Comparison of ENCODE assay signal across 33 cellular contexts in the genomic region with DNA sequence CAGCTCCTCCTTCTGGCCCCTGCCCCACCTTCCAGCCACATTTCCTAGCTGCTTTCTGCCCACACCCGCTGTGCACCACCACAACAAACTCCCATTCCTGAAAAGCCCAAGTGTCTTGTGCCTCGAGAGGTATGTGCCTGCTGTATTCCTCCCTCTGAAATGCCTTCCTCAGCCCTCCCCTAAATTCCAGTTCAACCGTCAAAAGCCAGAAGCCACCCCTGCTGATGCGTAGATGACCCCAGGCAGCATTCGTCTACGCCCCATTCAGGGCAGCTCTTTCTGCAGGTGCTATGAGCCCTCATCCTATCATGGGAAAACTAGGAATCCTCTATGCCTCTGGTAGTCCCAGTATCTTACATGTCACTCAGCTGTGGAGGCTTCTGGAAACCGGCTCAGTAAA.
DNase-seq lines count a peak whose midpoint lies in the region; ATAC-seq and TF ChIP-seq lines count a peak whose summit lies in the region.
"Had no signal": no experiment of that assay in that cellular context is flagged by ENCODE, and none has a peak within 500 bp of the region (broad histone marks: within the 10 kb centered on the region; RNA-seq: fewer than 3 reads in every experiment).

No MANE protein-coding gene starts in this region.

- TF ChIP-seq CTCF in cardiac muscle cell (IDR thresholded peaks at IDR 0.05; ENCODE audit: low read depth, low read length) (no peak), GM20000 (IDR thresholded peaks at IDR 0.05; ENCODE audit: extremely low read depth, missing control alignments) (no peak), RWPE1 (conservative IDR thresholded peaks at IDR 0.05; ENCODE audit: low read depth) (no peak)

- CTCF ChIA-PET in RWPE1 (lab: Yijun Ruan, JAX) = interaction anchor here (0.6 kb wide), 1 partner anchor 495 kb away, joined by 3 read pairs; no protein-coding TSS in a partner anchor

- no peaks in the 10 kb centered on the region for H3K9me3 ChIP-seq in cardiac muscle cell (ENCODE audit: low read depth)
- H3K9me3 ChIP-seq: left lung, sigmoid colon, SK-N-SH had no signal

- H3K36me3 Mint-ChIP-seq in naive thymus-derived CD8-positive, alpha-beta T cell = peaks cover 0 to 60% (median 16%) of the 10 kb centered on the region in 3 donors

- H3K4me1 ChIP-seq in cardiac muscle cell (ENCODE audit: low read depth) = peaks cover 6% of the 10 kb centered on the region

- no peak for ATAC-seq in naive thymus-derived CD8-positive, alpha-beta T cell
- no peak for ATAC-seq in HG03108 (IDR thresholded peaks at IDR 0.05; ENCODE audit: unreplicated experiment)
- ATAC-seq: activated CD4-positive, CD25-positive, alpha-beta regulatory T cell treated with anti-CD3 and anti-CD28 coated beads, Interleukin-2, amount 50 U/mL, for 24 hours; CD8-positive, alpha-beta T cell; GM12878; left lung; PC-3 had no signal

- peak overlapping the region in 2 of 10 donors; percentile 26 to 66 for H3K4me3 Mint-ChIP-seq in naive thymus-derived CD8-positive, alpha-beta T cell
- H3K4me3 Mint-ChIP-seq: activated T-helper 1 cell treated with anti-CD3 and anti-CD28 coated beads, Interleukin-12 subunit alpha, Interleukin-12 subunit beta, Interleukin-2, Interleukin-4 antibody, amounts not matched to agents 30 ng/mL and 10 ng/mL and 1 ng/mL, durations not matched to agents 14 hours and 24 hours and 36 hours; CD8-positive, alpha-beta T cell; memory B cell had no signal

- H3K27ac Mint-ChIP-seq in naive thymus-derived CD8-positive, alpha-beta T cell = peak overlapping the region in 7 of 10 donors; percentile 29 to 86 (median 78)
- H3K27ac Mint-ChIP-seq: activated T-helper 1 cell treated with anti-CD3 and anti-CD28 coated beads, Interleukin-12 subunit alpha, Interleukin-12 subunit beta, Interleukin-2, Interleukin-4 antibody, amounts not matched to agents 30 ng/mL and 10 ng/mL and 1 ng/mL, durations not matched to agents 14 hours and 24 hours and 36 hours; CD8-positive, alpha-beta T cell; memory B cell had no signal

- no peaks in the 10 kb centered on the region for H3K27me3 Mint-ChIP-seq in naive thymus-derived CD8-positive, alpha-beta T cell
- H3K27me3 Mint-ChIP-seq: memory B cell had no signal

- intact Hi-C loops in cardiac septum (cut with DNase I) = no loop called here

- no peak overlapping the region for H3K4me3 ChIP-seq in cardiac muscle cell
- H3K4me3 ChIP-seq: coronary artery, GM12878, left lung, sigmoid colon had no signal

- peaks cover 3% of the 10 kb centered on the region for H3K36me3 ChIP-seq in cardiac muscle cell

- peak overlapping the region; percentile 55 for H3K27ac ChIP-seq in cardiac muscle cell
- H3K27ac ChIP-seq in cingulate gyrus (ENCODE audit: low read depth, low read length) = peak overlapping the region; percentile 29
- no peak overlapping the region for H3K27ac ChIP-seq in RWPE1
- H3K27ac ChIP-seq: coronary artery, left lung, sigmoid colon had no signal

- DNase-seq in cardiac muscle cell (ENCODE audit: low read depth in 1 of 2, low spot score in 1 of 2) (no peak), cardiac septum (ENCODE audit: low spot score) (no peak), GM20000 (ENCODE audit: low spot score) (no peak), RWPE1 (ENCODE audit: low spot score) (no peak), epidermal melanocyte (ENCODE audit: insufficient read length, low spot score) (no peak)
- no peak for DNase-seq in naive thymus-derived CD8-positive, alpha-beta T cell
- DNase-seq: activated CD4-positive, alpha-beta T cell treated with anti-CD3 and anti-CD28 coated beads, Interleukin-2, amount 50 U/mL, for 4 hours; activated naive CD4-positive, alpha-beta T cell treated with anti-CD3 and anti-CD28 coated beads, Interleukin-2, amount 50 U/mL, for 16 hours; AML-193; aorta; CD8-positive, alpha-beta T cell; effector memory CD4-positive, alpha-beta T cell; erythroblast; Kasumi-1; left lung; NCI-H1436; NCI-H2081 treated with DMSO at 0.1 percent for 48 hours; NCI-H2227 treated with DMSO at 0.1 percent for 48 hours; NCI-H526; NK-92 treated with Interleukin-12 subunit alpha and Interleukin-12 subunit beta, amount 100 ng/mL, for 24 hours; nucleus accumbens; PC-3; sigmoid colon; SK-N-SH; stimulated activated CD4-positive, alpha-beta T cell treated with anti-CD3 and anti-CD28 coated beads, Interleukin-4, amount 100 ng/mL, for 4 hours; T-helper 2 cell had no signal

- H3K27me3 ChIP-seq in cardiac muscle cell = no peaks in the 10 kb centered on the region
- H3K27me3 ChIP-seq: left lung, sigmoid colon had no signal

- POLR2A ChIA-PET in naive thymus-derived CD8-positive, alpha-beta T cell (lab: Charles Lee) = interaction anchor here (0.8 to 3.7 kb wide), 4 partner anchors 12 to 44 kb away, joined by 3 to 14 read pairs (median 7); no protein-coding TSS in a partner anchor
- POLR2A ChIA-PET in RWPE1 (lab: Yijun Ruan, JAX; ENCODE audit: low non-redundant PET) = no interaction called here

- peaks cover 31 to 87% (median 66%) of the 10 kb centered on the region in 4 donors for H3K4me1 Mint-ChIP-seq in naive thymus-derived CD8-positive, alpha-beta T cell

- H3K9me3 Mint-ChIP-seq in naive thymus-derived CD8-positive, alpha-beta T cell = no peaks in the 10 kb centered on the region
- H3K9me3 Mint-ChIP-seq: activated T-helper 1 cell treated with anti-CD3 and anti-CD28 coated beads, Interleukin-12 subunit alpha, Interleukin-12 subunit beta, Interleukin-2, Interleukin-4 antibody, amounts not matched to agents 30 ng/mL and 10 ng/mL and 1 ng/mL, durations not matched to agents 14 hours and 24 hours and 36 hours; CD8-positive, alpha-beta T cell; memory B cell had no signal
